10 cellular contexts compared by ENCODE assay signal in genomic region chr17:30173649-30174048, GRCh38. TPM values are rescaled to one million over a fixed set of nuclear protein-coding genes. Genes with fewer than 3 reads are reported as not detected.
DNase-seq lines count a peak whose midpoint lies in the region; ATAC-seq and TF ChIP-seq lines count a peak whose summit lies in the region.
"Had no signal": no experiment of that assay in that cellular context is flagged by ENCODE, and none has a peak within 500 bp of the region (broad histone marks: within the 10 kb centered on the region; RNA-seq: fewer than 3 reads in every experiment).

No MANE protein-coding gene starts in this region.

- peaks cover 81% of the 10 kb centered on the region for H3K36me3 ChIP-seq in OCI-LY7 (ENCODE audit: insufficient read depth, low read length)

- ATAC-seq in GM18909 (IDR thresholded peaks at IDR 0.05; ENCODE audit: poor library complexity, unreplicated experiment) (peak; percentile 74), HG02798 (IDR thresholded peaks at IDR 0.05; ENCODE audit: poor library complexity, unreplicated experiment) (peak; percentile 86), GM18519 (IDR thresholded peaks at IDR 0.05; ENCODE audit: low FRiP score, unreplicated experiment) (no peak)

- H3K4me3 ChIP-seq in GM12864 (ENCODE audit: low read depth, low read length) (no peak overlapping the region), OCI-LY7 (ENCODE audit: low read depth, low read length, poor library complexity, severe bottlenecking) (no peak overlapping the region)

- peak; percentile 31 for DNase-seq in GM12864 (ENCODE audit: low read depth)
- DNase-seq in OCI-LY7 (ENCODE audit: low spot score), result no peak
- no peak for DNase-seq in UCSD-AML1 (lab: John Stamatoyannopoulos, UW; ENCODE audit: unreplicated experiment)
- DNase-seq in NCI-H1930 (lab: John Stamatoyannopoulos, UW), result no peak
- DNase-seq in cardiac septum (ENCODE audit: low spot score), result no peak
- DNase-seq: KBM-7, posterior cingulate gyrus had no signal

- no peak overlapping the region for H3K4me2 ChIP-seq in OCI-LY7 (ENCODE audit: low read length)

- H4K20me1 ChIP-seq in OCI-LY7 (ENCODE audit: insufficient read depth, low read length), result peaks cover 10% of the 10 kb centered on the region; the same call in 1 of the 2 replicates

- CTCF ChIA-PET in OCI-LY7 (lab: Charles Lee; ENCODE audit: unreplicated experiment), result no interaction called here

- TF ChIP-seq CTCF in GM12864 (IDR thresholded peaks at IDR 0.05; ENCODE audit: low read depth, low read length, missing control alignments), result no peak
- TF ChIP-seq CTCF in OCI-LY7 (conservative IDR thresholded peaks at IDR 0.05; ENCODE audit: low read length), result no peak

- POLR2A ChIA-PET in OCI-LY7 (lab: Charles Lee), result interaction anchor here (1.2 kb wide), 1 partner anchor 17 kb away, joined by 4 read pairs; no protein-coding TSS in a partner anchor

- no peaks in the 10 kb centered on the region; the same call in 1 of the 2 replicates for H3K9me3 ChIP-seq in OCI-LY7 (ENCODE audit: low read length)

- no peak overlapping the region for H2AFZ ChIP-seq in OCI-LY7 (ENCODE audit: low read length)

- intact Hi-C loops in OCI-LY7 (cut with micrococcal nuclease; ENCODE audit: unreplicated experiment) (no loop called here), cardiac septum (cut with DNase I) (no loop called here)

- H3K9me2 ChIP-seq in OCI-LY7 (ENCODE audit: insufficient read depth, low read length), result no peaks in the 10 kb centered on the region

- peaks cover 25% of the 10 kb centered on the region; the same call in 1 of the 2 replicates for H3K79me2 ChIP-seq in OCI-LY7 (ENCODE audit: insufficient read depth, low read depth, low read length)

- no peak overlapping the region for H3K27ac ChIP-seq in OCI-LY7 (ENCODE audit: low read depth, low read length, poor library complexity, severe bottlenecking)

- BruUV-seq in OCI-LY7 (replicated peaks; lab: Mats Ljungman, UMichigan), result TSS peak; percentile 17

- H3K4me1 ChIP-seq in OCI-LY7 (ENCODE audit: insufficient read depth, low read length, poor library complexity, severe bottlenecking), result peaks cover 17% of the 10 kb centered on the region

RNA-seq across cellular contexts. Expression of gene NSRP1, which starts 57.0 kb away (rescaled TPM):
- 18.6 and 26.1 TPM in 2 replicates for total RNA-seq in OCI-LY7 (2014; rRNA removed; shearing (Covaris generic))
- total RNA-seq in OCI-LY7 (2022) (43.5 and 44.1 TPM in 2 replicates), cardiac septum (35.7 TPM)
